In genomic region chr4:80202190-80202711, GRCh38 we compare ENCODE assay signal across 8 cellular contexts. TPM values are rescaled to one million over a fixed set of nuclear protein-coding genes. Genes with fewer than 3 reads are reported as not detected.
DNase-seq lines count a peak whose midpoint lies in the region; ATAC-seq and TF ChIP-seq lines count a peak whose summit lies in the region.

No MANE protein-coding gene starts in this region.

- TF ChIP-seq CTCF in OCI-LY1 (IDR thresholded peaks at IDR 0.05; ENCODE audit: low read length) (peak; percentile 60), fibroblast of villous mesenchyme (IDR thresholded peaks at IDR 0.05; ENCODE audit: insufficient read depth, low read depth, low read length) (peak; percentile 59), neural progenitor cell (IDR thresholded peaks at IDR 0.05) (peak; percentile 79)

- peak overlapping the region; percentile 72 for H3K4me3 Mint-ChIP-seq in activated T-helper 2 cell treated with anti-CD3 and anti-CD28 coated beads, Interferon-gamma antibody, Interleukin-2, Interleukin-4, amounts not matched to agents 10 μg/mL and 5 μg/mL and 100 μg/mL, durations not matched to agents 14 hours and 24 hours and 36 hours (ENCODE audit: low read depth)
- H3K4me3 Mint-ChIP-seq in neural progenitor cell = peak overlapping the region; percentile 83

- H3F3A ChIP-seq in OCI-LY1 (ENCODE audit: insufficient read depth, low read length) (no peaks in the 10 kb centered on the region), neural progenitor cell (ENCODE audit: low read depth) (peaks cover 37% of the 10 kb centered on the region)

- no peaks in the 10 kb centered on the region for H3K79me2 ChIP-seq in OCI-LY1 (ENCODE audit: insufficient read depth, low read length)
- no peaks in the 10 kb centered on the region for H3K79me2 ChIP-seq in neural progenitor cell (ENCODE audit: low read depth)

- peak overlapping the region; percentile 37; the same call in 1 of the 2 replicates for H3K9ac ChIP-seq in OCI-LY1 (ENCODE audit: low read length)
- H3K9ac ChIP-seq in neural progenitor cell = no peak overlapping the region

- DNase-seq in AG08396 (ENCODE audit: low spot score) (peak; percentile 90), fibroblast of villous mesenchyme (ENCODE audit: low read depth) (peak; percentile 75), neural progenitor cell (ENCODE audit: low spot score) (peak; percentile 88), superior temporal gyrus (ENCODE audit: extremely low spot score) (peak; percentile 29)
- DNase-seq in activated T-helper 2 cell treated with anti-CD3 and anti-CD28 coated beads, Interferon-gamma antibody, Interleukin-2, Interleukin-4, amounts not matched to agents 10 μg/mL and 5 μg/mL and 100 μg/mL, durations not matched to agents 14 hours and 24 hours and 36 hours (ENCODE audit: low spot score) = peak; percentile 70

- H3K4me3 ChIP-seq in OCI-LY1 (ENCODE audit: low read depth, low read length, poor library complexity, severe bottlenecking) = peak overlapping the region; percentile 64
- H3K4me3 ChIP-seq in fibroblast of villous mesenchyme (ENCODE audit: low read depth, low read length) = peak overlapping the region; percentile 63
- H3K4me3 ChIP-seq in neural progenitor cell = peak overlapping the region; percentile 46

- no peak overlapping the region for H3K27ac ChIP-seq in OCI-LY1 (ENCODE audit: low read depth, low read length, poor library complexity, severe bottlenecking)
- no peak overlapping the region for H3K27ac ChIP-seq in neural progenitor cell

- H2AFZ ChIP-seq in OCI-LY1 (ENCODE audit: low read length) (no peak overlapping the region), neural progenitor cell (replicated peaks) (peak overlapping the region; percentile 85)

- intact Hi-C loops in activated T-helper 2 cell treated with anti-CD3 and anti-CD28 coated beads, Interferon-gamma antibody, Interleukin-2, Interleukin-4, amounts not matched to agents 10 μg/mL and 5 μg/mL and 100 μg/mL, durations not matched to agents 14 hours and 24 hours and 36 hours (cut with micrococcal nuclease) = loop anchor here (1.0 to 10.0 kb wide), 3 partner anchors 18 to 607 kb away; partner anchors contain the start of gene FGF5

- H3K4me1 Mint-ChIP-seq in activated T-helper 2 cell treated with anti-CD3 and anti-CD28 coated beads, Interferon-gamma antibody, Interleukin-2, Interleukin-4, amounts not matched to agents 10 μg/mL and 5 μg/mL and 100 μg/mL, durations not matched to agents 14 hours and 24 hours and 36 hours (ENCODE audit: low read depth) = peaks cover 19% of the 10 kb centered on the region
- H3K4me1 Mint-ChIP-seq in neural progenitor cell = peaks cover 25% of the 10 kb centered on the region

- no peaks in the 10 kb centered on the region for H3K27me3 ChIP-seq in OCI-LY1 (ENCODE audit: insufficient read depth, low read length)
- peaks cover 100% of the 10 kb centered on the region for H3K27me3 ChIP-seq in neural progenitor cell

- H4K20me1 ChIP-seq in OCI-LY1 (ENCODE audit: insufficient read depth, low read length) (no peaks in the 10 kb centered on the region), neural progenitor cell (ENCODE audit: low read depth) (peaks cover 75% of the 10 kb centered on the region)

- H3K4me2 ChIP-seq in OCI-LY1 (ENCODE audit: low read length) (peak overlapping the region; percentile 91), neural progenitor cell (peak overlapping the region; percentile 76)

- H3K36me3 ChIP-seq in OCI-LY1 (ENCODE audit: insufficient read depth, low read length) = no peaks in the 10 kb centered on the region
- no peaks in the 10 kb centered on the region for H3K36me3 ChIP-seq in neural progenitor cell

- peaks cover 58% of the 10 kb centered on the region for H3K27me3 Mint-ChIP-seq in activated T-helper 2 cell treated with anti-CD3 and anti-CD28 coated beads, Interferon-gamma antibody, Interleukin-2, Interleukin-4, amounts not matched to agents 10 μg/mL and 5 μg/mL and 100 μg/mL, durations not matched to agents 14 hours and 24 hours and 36 hours (ENCODE audit: low read depth)
- H3K27me3 Mint-ChIP-seq in neural progenitor cell (ENCODE audit: insufficient read depth, low read depth) = peaks cover 80% of the 10 kb centered on the region

- peaks cover 18% of the 10 kb centered on the region for H3K4me1 ChIP-seq in OCI-LY1 (ENCODE audit: insufficient read depth, low read length, severe bottlenecking)
- H3K4me1 ChIP-seq in neural progenitor cell = peaks cover 18% of the 10 kb centered on the region

- ATAC-seq in GM18909 (IDR thresholded peaks at IDR 0.05; ENCODE audit: poor library complexity, unreplicated experiment) (peak; percentile 75), HG03139 (IDR thresholded peaks at IDR 0.05; ENCODE audit: unreplicated experiment) (peak; percentile 62)

- H3K27ac Mint-ChIP-seq in activated T-helper 2 cell treated with anti-CD3 and anti-CD28 coated beads, Interferon-gamma antibody, Interleukin-2, Interleukin-4, amounts not matched to agents 10 μg/mL and 5 μg/mL and 100 μg/mL, durations not matched to agents 14 hours and 24 hours and 36 hours = peak overlapping the region; percentile 33
- no peak overlapping the region for H3K27ac Mint-ChIP-seq in neural progenitor cell

- H3K9me3 Mint-ChIP-seq in activated T-helper 2 cell treated with anti-CD3 and anti-CD28 coated beads, Interferon-gamma antibody, Interleukin-2, Interleukin-4, amounts not matched to agents 10 μg/mL and 5 μg/mL and 100 μg/mL, durations not matched to agents 14 hours and 24 hours and 36 hours = no peaks in the 10 kb centered on the region
- peaks cover 11% of the 10 kb centered on the region for H3K9me3 Mint-ChIP-seq in neural progenitor cell

- peaks cover 17% of the 10 kb centered on the region for H3K36me3 Mint-ChIP-seq in activated T-helper 2 cell treated with anti-CD3 and anti-CD28 coated beads, Interferon-gamma antibody, Interleukin-2, Interleukin-4, amounts not matched to agents 10 μg/mL and 5 μg/mL and 100 μg/mL, durations not matched to agents 14 hours and 24 hours and 36 hours (ENCODE audit: low read depth)
- H3K36me3 Mint-ChIP-seq in neural progenitor cell = peaks cover 6% of the 10 kb centered on the region

- H3K9me2 ChIP-seq in OCI-LY1 (ENCODE audit: low read depth, low read length) = no peaks in the 10 kb centered on the region

- H3K9me3 ChIP-seq in OCI-LY1 (ENCODE audit: low read length) (no peaks in the 10 kb centered on the region), neural progenitor cell (ENCODE audit: low read depth) (no peaks in the 10 kb centered on the region)

RNA-seq across cellular contexts. Expression of gene PRDM8, which starts 4.9 kb away (rescaled TPM):
- 1.1 and 1.8 TPM in 2 replicates for total RNA-seq in activated T-helper 2 cell treated with anti-CD3 and anti-CD28 coated beads, Interferon-gamma antibody, Interleukin-2, Interleukin-4, amounts not matched to agents 10 μg/mL and 5 μg/mL and 100 μg/mL, durations not matched to agents 14 hours and 24 hours and 36 hours
- total RNA-seq in fibroblast of villous mesenchyme = 7.3 and 7.7 TPM in 2 replicates
- total RNA-seq in neural progenitor cell (ENCODE audit: low replicate concordance) = 0.03 TPM in 1 of 2 replicates, not detected in the other

Comparison
In these comparisons a context has a peak if more than half of its experiments do, and no peak if none do; other contexts are left out.
1. DNase-seq: peak in every context shown above with its lines; median percentile 90 in AG08396; 88 in neural progenitor cell; 75 in fibroblast of villous mesenchyme; 70 in activated T-helper 2 cell treated with anti-CD3 and anti-CD28 coated beads, Interferon-gamma antibody, Interleukin-2, Interleukin-4, amounts not matched to agents 10 μg/mL and 5 μg/mL and 100 μg/mL, durations not matched to agents 14 hours and 24 hours and 36 hours; 29 in superior temporal gyrus.